ENCODE assay signal across 11 cellular contexts in the genomic region with DNA sequence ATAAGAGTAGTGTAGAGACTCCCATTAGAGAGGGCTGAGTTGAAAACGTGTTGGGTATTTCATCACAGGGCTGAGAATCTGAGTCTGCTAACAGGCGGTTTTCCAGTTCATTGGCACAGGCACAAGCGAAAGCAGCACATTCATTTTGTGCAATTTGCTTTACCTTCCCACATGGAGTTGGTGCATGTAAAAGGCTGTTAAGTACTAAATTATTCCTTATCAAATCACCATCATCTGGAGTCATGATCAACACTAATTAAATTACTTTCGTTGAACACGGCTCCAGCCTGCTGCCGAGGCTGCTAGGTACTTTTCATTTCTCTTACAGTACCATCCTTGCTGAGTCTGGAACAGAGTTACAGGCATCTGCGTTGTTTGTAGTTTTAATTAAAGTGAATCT. TPM values are rescaled to one million over a fixed set of nuclear protein-coding genes. Genes with fewer than 3 reads are reported as not detected.
DNase-seq lines count a peak whose midpoint lies in the region; ATAC-seq and TF ChIP-seq lines count a peak whose summit lies in the region.
"Had no signal": no experiment of that assay in that cellular context is flagged by ENCODE, and none has a peak within 500 bp of the region (broad histone marks: within the 10 kb centered on the region; RNA-seq: fewer than 3 reads in every experiment).

No MANE protein-coding gene starts in this region.

- peak overlapping the region; percentile 16 for H3K4me3 ChIP-seq in epithelial cell of proximal tubule (ENCODE audit: low read depth, low read length)

- peak; percentile 60 for DNase-seq in DMS79 treated with DMSO at 0.1 percent for 48 hours (lab: John Stamatoyannopoulos, UW)
- peak; percentile 75 for DNase-seq in NCI-H2081 treated with DMSO at 0.1 percent for 48 hours (lab: John Stamatoyannopoulos, UW)
- peak; percentile 40 for DNase-seq in epithelial cell of proximal tubule (ENCODE audit: low read depth)
- DNase-seq in occipital lobe (lab: John Stamatoyannopoulos, UW) = peak; percentile 1
- no peak for DNase-seq in inferior parietal cortex (ENCODE audit: extremely low spot score)
- no peak for DNase-seq in GOT3 (lab: John Stamatoyannopoulos, UW)
- DNase-seq in HT-29 (ENCODE audit: low spot score) = no peak
- DNase-seq: cortex of kidney; naive B cell; stimulated activated CD4-positive, alpha-beta T cell treated with anti-CD3 and anti-CD28 coated beads, Interleukin-1b, Interleukin-23, amount 100 ng/mL, for 48 hours had no signal

- no peak for TF ChIP-seq CTCF in epithelial cell of proximal tubule (conservative IDR thresholded peaks at IDR 0.05; ENCODE audit: low read depth, low read length)

- no peak for ATAC-seq in GM19023 (IDR thresholded peaks at IDR 0.05; ENCODE audit: unreplicated experiment)

RNA-seq across cellular contexts. Expression of a gene that starts 43.8 kb away (rescaled TPM):
- 5.1 and 5.8 TPM in 2 replicates for total RNA-seq in epithelial cell of proximal tubule
- total RNA-seq in occipital lobe = 66.1 TPM
- total RNA-seq in HT-29 (2014; rRNA removed; shearing (Covaris generic)) = 2.4 and 4.7 TPM in 2 replicates

Comparison
In these comparisons a context has a peak if more than half of its experiments do, and no peak if none do; other contexts are left out.
1. DNase-seq: peak in DMS79 treated with DMSO at 0.1 percent for 48 hours (single experiment), NCI-H2081 treated with DMSO at 0.1 percent for 48 hours (single experiment), epithelial cell of proximal tubule (single experiment) and occipital lobe (single experiment); none in inferior parietal cortex (single experiment), GOT3 (single experiment) and HT-29 (single experiment).